Comparison of ENCODE assay signal across 21 cellular contexts in the genomic region with DNA sequence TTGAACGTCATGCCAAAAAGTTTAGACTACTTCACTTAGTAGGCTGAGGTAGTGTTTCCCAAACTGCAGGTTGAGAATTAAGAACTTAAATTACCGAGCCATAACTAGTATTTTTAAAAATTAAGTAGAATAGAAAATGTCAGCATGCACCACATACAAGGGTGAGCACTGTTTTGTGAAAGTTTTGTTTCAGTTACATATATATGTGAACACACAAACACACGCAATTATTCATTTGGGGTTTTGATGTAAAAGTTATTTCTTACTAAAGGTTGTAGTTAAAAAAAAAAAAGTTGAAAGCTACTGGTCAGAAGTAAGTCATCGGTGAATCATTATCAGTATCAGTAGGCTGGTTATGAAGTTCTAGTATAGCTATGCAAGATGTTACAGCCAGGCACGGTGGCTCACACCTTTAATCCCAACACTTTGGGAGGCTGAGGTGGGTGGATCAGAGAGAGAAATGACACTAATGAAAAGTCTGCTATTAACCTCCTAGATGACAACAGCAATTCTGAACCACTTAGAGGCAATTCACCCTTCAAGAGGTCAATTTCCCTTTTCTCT. TPM values are rescaled to one million over a fixed set of nuclear protein-coding genes. Genes with fewer than 3 reads are reported as not detected.
DNase-seq lines count a peak whose midpoint lies in the region; ATAC-seq, FAIRE-seq and TF ChIP-seq lines count a peak whose summit lies in the region.
"Had no signal": no experiment of that assay in that cellular context is flagged by ENCODE, and none has a peak within 500 bp of the region (broad histone marks: within the 10 kb centered on the region; RNA-seq: fewer than 3 reads in every experiment).

No MANE protein-coding gene starts in this region.

- H3K4me1 Mint-ChIP-seq in activated CD4-positive, alpha-beta T cell treated with anti-CD3 and anti-CD28 coated beads for 36 hours, result peaks cover 17% of the 10 kb centered on the region
- peaks cover 31% of the 10 kb centered on the region for H3K4me1 Mint-ChIP-seq in CD4-positive, alpha-beta T cell (ENCODE audit: low read depth)
- H3K4me1 Mint-ChIP-seq: endodermal cell, GM23338 had no signal

- no peak for DNase-seq in activated CD4-positive, alpha-beta T cell treated with anti-CD3 and anti-CD28 coated beads for 36 hours
- no peak for DNase-seq in activated CD4-positive, alpha-beta T cell treated with anti-CD3 and anti-CD28 coated beads for 4 hours
- DNase-seq in CD4-positive, alpha-beta T cell, result no peak
- DNase-seq in RCC 7860 (ENCODE audit: low spot score) (no peak), iris pigment epithelial cell (ENCODE audit: low read depth) (peak; percentile 58), NCI-H82 (lab: John Stamatoyannopoulos, UW) (no peak), H54 (ENCODE audit: insufficient read length, low spot score) (no peak), NCI-H1105 treated with DMSO at 0.1 percent for 48 hours (lab: John Stamatoyannopoulos, UW) (no peak)
- DNase-seq: activated gamma-delta T cell, EL, endodermal cell, heart right ventricle, occipital lobe, upper lobe of right lung, WERI-Rb-1 had no signal

- no peaks in the 10 kb centered on the region for H3K27me3 Mint-ChIP-seq in activated CD4-positive, alpha-beta T cell treated with anti-CD3 and anti-CD28 coated beads for 36 hours
- no peaks in the 10 kb centered on the region for H3K27me3 Mint-ChIP-seq in CD4-positive, alpha-beta T cell

- FAIRE-seq in RCC 7860 (lab: Jason Lieb, UNC) (peak; percentile 10), H54 (lab: Jason Lieb, UNC) (no peak)
- FAIRE-seq: A204.1 had no signal

- no peak overlapping the region for H3K4me3 Mint-ChIP-seq in activated CD4-positive, alpha-beta T cell treated with anti-CD3 and anti-CD28 coated beads for 36 hours
- no peak overlapping the region for H3K4me3 Mint-ChIP-seq in CD4-positive, alpha-beta T cell
- H3K4me3 Mint-ChIP-seq: endodermal cell; GM23338; T-helper 1 cell treated with Interleukin-12 subunit alpha and Interleukin-12 subunit beta and Interleukin-4 antibody, amounts not matched to agents 30 μg/mL and 1 μg/mL, for 36 hours had no signal

- H3K36me3 Mint-ChIP-seq in activated CD4-positive, alpha-beta T cell treated with anti-CD3 and anti-CD28 coated beads for 36 hours (ENCODE audit: low read depth), result peaks cover 2% of the 10 kb centered on the region
- peaks cover 14% of the 10 kb centered on the region for H3K36me3 Mint-ChIP-seq in CD4-positive, alpha-beta T cell (ENCODE audit: low read depth)

- H3K9me3 ChIP-seq in CD4-positive, alpha-beta T cell (ENCODE audit: control insufficient read depth, low read length), result no peaks in the 10 kb centered on the region
- H3K9me3 ChIP-seq: heart right ventricle, right atrium auricular region, upper lobe of right lung had no signal

- H3K27ac ChIP-seq in CD4-positive, alpha-beta T cell (ENCODE audit: low read depth, low read length), result no peak overlapping the region
- H3K27ac ChIP-seq: heart right ventricle, right atrium auricular region, upper lobe of right lung, WERI-Rb-1 had no signal

- TF ChIP-seq CTCF in CD4-positive, alpha-beta T cell (IDR thresholded peaks at IDR 0.05), result no peak

- H3K27me3 ChIP-seq in CD4-positive, alpha-beta T cell (ENCODE audit: control insufficient read depth, insufficient read depth, low read length), result no peaks in the 10 kb centered on the region
- H3K27me3 ChIP-seq: heart right ventricle, right atrium auricular region, upper lobe of right lung had no signal

- peak; percentile 79 for ATAC-seq in activated CD4-positive, alpha-beta T cell treated with anti-CD3 and anti-CD28 coated beads for 36 hours
- ATAC-seq in CD4-positive, alpha-beta T cell (ENCODE audit: poor library complexity), result no peak
- ATAC-seq: GM23338, heart right ventricle, upper lobe of right lung had no signal

- POLR2A ChIA-PET in activated CD4-positive, alpha-beta T cell treated with anti-CD3 and anti-CD28 coated beads for 36 hours (lab: Charles Lee), result interaction anchor here (0.6 to 0.8 kb wide), 3 partner anchors 42 to 113 kb away, joined by 3 to 4 read pairs (median 3); no protein-coding TSS in a partner anchor
- POLR2A ChIA-PET in CD4-positive, alpha-beta T cell (lab: Charles Lee), result no interaction called here

- no peak overlapping the region for H3K27ac Mint-ChIP-seq in activated CD4-positive, alpha-beta T cell treated with anti-CD3 and anti-CD28 coated beads for 36 hours
- peak overlapping the region; percentile 7 for H3K27ac Mint-ChIP-seq in CD4-positive, alpha-beta T cell
- H3K27ac Mint-ChIP-seq: endodermal cell; GM23338; T-helper 1 cell treated with Interleukin-12 subunit alpha and Interleukin-12 subunit beta and Interleukin-4 antibody, amounts not matched to agents 30 μg/mL and 1 μg/mL, for 36 hours had no signal

- H3K9me3 Mint-ChIP-seq in activated CD4-positive, alpha-beta T cell treated with anti-CD3 and anti-CD28 coated beads for 36 hours (ENCODE audit: low read depth), result no peaks in the 10 kb centered on the region
- no peaks in the 10 kb centered on the region for H3K9me3 Mint-ChIP-seq in CD4-positive, alpha-beta T cell
- H3K9me3 Mint-ChIP-seq: endodermal cell; GM23338; T-helper 1 cell treated with Interleukin-12 subunit alpha and Interleukin-12 subunit beta and Interleukin-4 antibody, amounts not matched to agents 30 μg/mL and 1 μg/mL, for 36 hours had no signal

- CTCF ChIA-PET in activated CD4-positive, alpha-beta T cell treated with anti-CD3 and anti-CD28 coated beads for 36 hours (lab: Charles Lee), result interaction anchor here (0.6 kb wide), 2 partner anchors 34 to 42 kb away, joined by 3 to 4 read pairs; no protein-coding TSS in a partner anchor
- CTCF ChIA-PET in CD4-positive, alpha-beta T cell (lab: Charles Lee), result interaction anchor here (0.6 kb wide), 1 partner anchor 20 kb away, joined by 3 read pairs; no protein-coding TSS in a partner anchor

- intact Hi-C loops in activated CD4-positive, alpha-beta T cell treated with anti-CD3 and anti-CD28 coated beads for 36 hours (cut with DNase I, micrococcal nuclease), result no loop called here
- intact Hi-C loops in CD4-positive, alpha-beta T cell (cut with DNase I, micrococcal nuclease), result no loop called here

- no peak for TF ChIP-seq POLR2A in H54 (IDR thresholded peaks at IDR 0.05; ENCODE audit: low read depth, low read length)

RNA-seq across cellular contexts. Expression of gene FASTKD5, which starts 24.1 kb away (rescaled TPM):
- 10 to 100 TPM; 22.6 TPM for total RNA-seq in activated CD4-positive, alpha-beta T cell treated with anti-CD3 and anti-CD28 coated beads for 36 hours
- 10 to 100 TPM; 37.9 to 38.7 TPM for total RNA-seq in CD4-positive, alpha-beta T cell

RNA-seq across cellular contexts. Expression of gene UBOX5, which starts 24.1 kb away (rescaled TPM):
- total RNA-seq in activated CD4-positive, alpha-beta T cell treated with anti-CD3 and anti-CD28 coated beads for 36 hours, result 1 to 10 TPM; 4.9 to 5.5 TPM
- total RNA-seq in CD4-positive, alpha-beta T cell, result 10 to 100 TPM; 11.9 to 13.0 TPM

RNA-seq across cellular contexts. Expression of gene LZTS3, which starts 37.8 kb away (rescaled TPM):
- under 1 TPM; 0.87 to 0.88 TPM for total RNA-seq in activated CD4-positive, alpha-beta T cell treated with anti-CD3 and anti-CD28 coated beads for 36 hours
- total RNA-seq in CD4-positive, alpha-beta T cell, result 10 to 100 TPM; 22.2 to 22.4 TPM

RNA-seq across cellular contexts. Expression of gene AVP, which starts 51.1 kb away (rescaled TPM):
- total RNA-seq in activated CD4-positive, alpha-beta T cell treated with anti-CD3 and anti-CD28 coated beads for 36 hours, result not detected
- total RNA-seq in CD4-positive, alpha-beta T cell, result under 1 TPM; 0.47 to 0.56 TPM
- total RNA-seq: endodermal cell, GM23338, heart right ventricle, HT1080, lower leg skin, occipital lobe, right atrium auricular region, upper lobe of right lung had no signal

Comparison
In these comparisons a context has a peak if more than half of its experiments do, and no peak if none do; other contexts are left out.
1. RNA of gene LZTS3, which starts 37.8 kb away (total RNA-seq): 22.2 to 22.4 TPM in CD4-positive, alpha-beta T cell; 0.87 to 0.88 TPM in activated CD4-positive, alpha-beta T cell treated with anti-CD3 and anti-CD28 coated beads for 36 hours; every median in the first group is over 10 times any median in the second.